10 cellular contexts compared by ENCODE assay signal in genomic region chr4:1898681-1899080, GRCh38. TPM values are rescaled to one million over a fixed set of nuclear protein-coding genes. Genes with fewer than 3 reads are reported as not detected.
DNase-seq lines count a peak whose midpoint lies in the region; ATAC-seq, FAIRE-seq and TF ChIP-seq lines count a peak whose summit lies in the region.
"Had no signal": no experiment of that assay in that cellular context is flagged by ENCODE, and none has a peak within 500 bp of the region (broad histone marks: within the 10 kb centered on the region; RNA-seq: fewer than 3 reads in every experiment).

No MANE protein-coding gene starts in this region.

- no peak overlapping the region for H2AK5ac ChIP-seq in mesenchymal stem cell (ENCODE audit: low read length, severe bottlenecking)

- FAIRE-seq in GM19239 (lab: Jason Lieb, UNC): peak; percentile 21
- FAIRE-seq: small intestine had no signal

- H3K23ac ChIP-seq in mesenchymal stem cell (ENCODE audit: low read length in 2 of 2): no peak overlapping the region

- peak overlapping the region; percentile 36 for H3K9ac ChIP-seq in mesenchymal stem cell (ENCODE audit: low read length)

- peaks cover 11% of the 10 kb centered on the region for H3K79me1 ChIP-seq in mesenchymal stem cell (replicated peaks; ENCODE audit: low read length, poor library complexity, severe bottlenecking)

- no peak overlapping the region for H3K18ac ChIP-seq in mesenchymal stem cell (ENCODE audit: low read depth in 1 of 2, low read length in 2 of 2)

- ATAC-seq in RWPE2 (ENCODE audit: low read depth): no peak
- no peak for ATAC-seq in GM21447 (IDR thresholded peaks at IDR 0.05; ENCODE audit: unreplicated experiment)

- POLR2A ChIA-PET in CD8-positive, alpha-beta memory T cell (lab: Charles Lee): no interaction called here

- H3K4ac ChIP-seq in mesenchymal stem cell (ENCODE audit: low read depth in 1 of 2, low read length in 2 of 2): no peak overlapping the region

- DNase-seq in CD1c-positive myeloid dendritic cell (ENCODE audit: extremely low spot score) (peak; percentile 23), GM19239 (ENCODE audit: insufficient read length, low spot score) (no peak), RWPE2 (ENCODE audit: low spot score) (no peak), mesenchymal stem cell (no peak), NOMO-1 treated with DMSO at 0.1 percent for 48 hours (lab: John Stamatoyannopoulos, UW; ENCODE audit: unreplicated experiment) (no peak)
- no peak for DNase-seq in CD8-positive, alpha-beta memory T cell

- no peak overlapping the region for H2AFZ ChIP-seq in mesenchymal stem cell (ENCODE audit: low read depth, low read length)
- H2AFZ ChIP-seq: PC-9 had no signal

- H3K4me3 Mint-ChIP-seq in CD8-positive, alpha-beta memory T cell: no peak overlapping the region

- H3K27me3 Mint-ChIP-seq in CD8-positive, alpha-beta memory T cell: peaks cover 0 to 2% of the 10 kb centered on the region in 2 donors

- H3K4me1 ChIP-seq in RWPE2 (ENCODE audit: insufficient read depth, poor library complexity, severe bottlenecking) (no peaks in the 10 kb centered on the region), mesenchymal stem cell (ENCODE audit: control insufficient read depth, insufficient read depth, low read depth, low read length) (peaks cover 2% of the 10 kb centered on the region)
- H3K4me1 ChIP-seq in CD8-positive, alpha-beta memory T cell (ENCODE audit: insufficient read depth, low read length): peaks cover 5% of the 10 kb centered on the region
- H3K4me1 ChIP-seq: adrenal gland had no signal

- peak overlapping the region in 3 of 8 donors; percentile 4 to 82 (median 76) for H3K27ac Mint-ChIP-seq in CD8-positive, alpha-beta memory T cell

- no peak for TF ChIP-seq CTCF in RWPE2 (IDR thresholded peaks at IDR 0.05; ENCODE audit: poor library complexity, severe bottlenecking)

- CTCF ChIA-PET in CD8-positive, alpha-beta memory T cell (lab: Charles Lee): interaction anchor here (0.9 to 7.4 kb wide), 23 partner anchors 9 to 211 kb away, joined by 3 to 126 read pairs (median 6); partner anchors contain the start of gene LETM1

- H2BK12ac ChIP-seq in mesenchymal stem cell (ENCODE audit: low read length in 2 of 2): no peak overlapping the region

- H4K91ac ChIP-seq in mesenchymal stem cell (ENCODE audit: low read length): no peak overlapping the region

- no peak overlapping the region for H4K8ac ChIP-seq in mesenchymal stem cell (ENCODE audit: low read length)

- H3K4me3 ChIP-seq in RWPE2 (ENCODE audit: severe bottlenecking): no peak overlapping the region
- peak overlapping the region in 1 of 2 experiments; percentile 23 for H3K4me3 ChIP-seq in mesenchymal stem cell (ENCODE audit: insufficient read depth in 1 of 2, low read depth in 1 of 2, low read length in 2 of 2)
- H3K4me3 ChIP-seq in CD8-positive, alpha-beta memory T cell (ENCODE audit: low read length): no peak overlapping the region
- H3K4me3 ChIP-seq: adrenal gland, PC-9 had no signal

- no peak overlapping the region for H3K14ac ChIP-seq in mesenchymal stem cell (ENCODE audit: low read length in 2 of 2)

- H3K9me3 Mint-ChIP-seq in CD8-positive, alpha-beta memory T cell: no peaks in the 10 kb centered on the region

- H2BK120ac ChIP-seq in mesenchymal stem cell (ENCODE audit: low read depth, low read length): no peak overlapping the region

- H3K27me3 ChIP-seq in RWPE2 (ENCODE audit: insufficient read depth, poor library complexity, severe bottlenecking) (no peaks in the 10 kb centered on the region), mesenchymal stem cell (ENCODE audit: control insufficient read depth in 1 of 2, insufficient read depth in 1 of 2, low read length in 2 of 2) (no peaks in the 10 kb centered on the region)
- no peaks in the 10 kb centered on the region for H3K27me3 ChIP-seq in CD8-positive, alpha-beta memory T cell (ENCODE audit: insufficient read depth, low read length, poor library complexity, severe bottlenecking)
- H3K27me3 ChIP-seq: adrenal gland had no signal

- H3K9me3 ChIP-seq in RWPE2 (ENCODE audit: severe bottlenecking) (no peaks in the 10 kb centered on the region), mesenchymal stem cell (ENCODE audit: control insufficient read depth, low read length) (no peaks in the 10 kb centered on the region)
- no peaks in the 10 kb centered on the region for H3K9me3 ChIP-seq in CD8-positive, alpha-beta memory T cell (ENCODE audit: low read length)
- H3K9me3 ChIP-seq: adrenal gland had no signal

- peaks cover 9 to 24% (median 14%) of the 10 kb centered on the region in 3 donors for H3K4me1 Mint-ChIP-seq in CD8-positive, alpha-beta memory T cell

- peak overlapping the region; percentile 3 for H3K27ac ChIP-seq in RWPE2 (ENCODE audit: poor library complexity, severe bottlenecking)
- no peak overlapping the region for H3K27ac ChIP-seq in mesenchymal stem cell (ENCODE audit: low read length, poor library complexity, severe bottlenecking)
- H3K27ac ChIP-seq in CD8-positive, alpha-beta memory T cell (ENCODE audit: low read depth, low read length): no peak overlapping the region
- H3K27ac ChIP-seq: adrenal gland, PC-9 had no signal

- no peak overlapping the region for H2BK15ac ChIP-seq in mesenchymal stem cell (ENCODE audit: low read depth, poor library complexity, severe bottlenecking)

- H3K4me2 ChIP-seq in mesenchymal stem cell (ENCODE audit: low read length, poor library complexity, severe bottlenecking): no peak overlapping the region
- H3K4me2 ChIP-seq: PC-9 had no signal

- H2BK5ac ChIP-seq in mesenchymal stem cell (ENCODE audit: low read depth, low read length, poor library complexity, severe bottlenecking): no peak overlapping the region

- H3K36me3 ChIP-seq in RWPE2 (ENCODE audit: low read depth): peaks cover 60% of the 10 kb centered on the region
- H3K36me3 ChIP-seq in mesenchymal stem cell (ENCODE audit: control insufficient read depth in 1 of 2, insufficient read depth in 2 of 2, low read depth in 1 of 2, low read length in 2 of 2): peaks cover 16 to 25% of the 10 kb centered on the region in 2 experiments
- H3K36me3 ChIP-seq in CD8-positive, alpha-beta memory T cell (ENCODE audit: insufficient read depth, low read length): peaks cover 7% of the 10 kb centered on the region

- H3K36me3 Mint-ChIP-seq in CD8-positive, alpha-beta memory T cell: peaks cover 0 to 34% (median 6%) of the 10 kb centered on the region in 3 donors

- WGBS in mesenchymal stem cell: 100% methylated on average over 1 of the region's 1 CpG

RNA-seq across cellular contexts. Expression of gene NSD2, which starts 27.5 kb away (rescaled TPM):
- 17.1 TPM for polyA plus RNA-seq in mesenchymal stem cell (2013, experiment 1 of 2)
- 16.3 TPM for polyA plus RNA-seq in mesenchymal stem cell (2013, experiment 2 of 2)
- total RNA-seq in CD8-positive, alpha-beta memory T cell: 100 to 1,000 TPM; 150 to 152 TPM
- polyA plus RNA-seq in CD8-positive, alpha-beta memory T cell: 9.0 TPM

RNA-seq across cellular contexts. Expression of gene LETM1, which starts 42.7 kb away (rescaled TPM):
- polyA plus RNA-seq in mesenchymal stem cell (2013, experiment 1 of 2): 17.9 TPM
- polyA plus RNA-seq in mesenchymal stem cell (2013, experiment 2 of 2): 17.5 TPM
- 10 to 100 TPM; 85.4 to 87.3 TPM for total RNA-seq in CD8-positive, alpha-beta memory T cell
- 15.5 TPM for polyA plus RNA-seq in CD8-positive, alpha-beta memory T cell
